Comparison of ENCODE assay signal across 18 cellular contexts in the genomic region with DNA sequence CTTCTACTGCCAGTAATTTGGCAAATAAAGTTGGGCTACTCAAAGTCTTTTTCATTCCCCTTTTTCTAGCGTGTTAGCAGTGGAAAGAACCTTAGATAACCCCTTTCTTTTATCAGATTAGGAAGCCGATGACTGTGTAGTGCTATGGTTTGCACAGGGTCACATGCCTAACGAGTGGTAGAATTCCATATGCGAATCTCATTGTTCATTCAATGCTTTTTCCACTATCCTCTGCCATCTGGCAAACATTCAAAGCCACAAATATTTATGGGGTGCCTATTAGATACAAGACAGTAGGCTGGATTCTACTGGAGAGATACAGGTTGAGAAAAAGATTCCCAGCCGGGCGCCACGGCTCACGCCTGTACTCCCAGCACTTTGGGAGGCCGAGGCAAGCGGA. TPM values are rescaled to one million over a fixed set of nuclear protein-coding genes. Genes with fewer than 3 reads are reported as not detected.
A peak's percentile ranks its signal among the peaks of the same experiment; 100 is the strongest.
DNase-seq lines count a peak whose midpoint lies in the region; ATAC-seq, FAIRE-seq and TF ChIP-seq lines count a peak whose summit lies in the region.
"Had no signal": no experiment of that assay in that cellular context is flagged by ENCODE, and none has a peak within 500 bp of the region (broad histone marks: within the 10 kb centered on the region; RNA-seq: fewer than 3 reads in every experiment).

No MANE protein-coding gene starts in this region.

- H3K27me3 Mint-ChIP-seq in activated CD4-positive, alpha-beta T cell treated with anti-CD3 and anti-CD28 coated beads, Interleukin-2, amount 10 ng/mL, durations not matched to agents 7 days and 5 days, result peaks cover 25% of the 10 kb centered on the region

- no peaks in the 10 kb centered on the region for H3K36me3 Mint-ChIP-seq in activated CD4-positive, alpha-beta T cell treated with anti-CD3 and anti-CD28 coated beads, Interleukin-2, amount 10 ng/mL, durations not matched to agents 7 days and 5 days (ENCODE audit: low read depth)

- POLR2A ChIA-PET in K562 (lab: Yijun Ruan, JAX), result interaction anchor here (1.2 to 1.4 kb wide), 2 partner anchors 12 to 15 kb away, joined by 3 to 5 read pairs; a partner anchor contains a TSS
- POLR2A ChIA-PET in activated CD4-positive, alpha-beta T cell treated with anti-CD3 and anti-CD28 coated beads, Interleukin-2, amount 10 ng/mL, durations not matched to agents 7 days and 5 days (lab: Charles Lee), result no interaction called here

- no peaks in the 10 kb centered on the region for H3K36me3 ChIP-seq in MG63
- no peaks in the 10 kb centered on the region for H3K36me3 ChIP-seq in K562 (ENCODE audit: control insufficient read depth, insufficient read depth, low read length)
- H3K36me3 ChIP-seq in colonic mucosa, result no peaks in the 10 kb centered on the region
- H3K36me3 ChIP-seq: BE2C had no signal

- H3K27ac Mint-ChIP-seq in activated CD4-positive, alpha-beta T cell treated with anti-CD3 and anti-CD28 coated beads, Interleukin-2, amount 10 ng/mL, durations not matched to agents 7 days and 5 days, result no peak overlapping the region
- H3K27ac Mint-ChIP-seq: activated B cell treated with CpG ODN at 0.5 μM for 24 hours, endodermal cell had no signal

- H3K4me3 ChIP-seq in MG63 (no peak overlapping the region), K562 (no peak overlapping the region), colonic mucosa (no peak overlapping the region)

- no peaks in the 10 kb centered on the region for H3K4me1 ChIP-seq in K562 (replicated peaks in 1 of 2; ENCODE audit: control insufficient read depth in 2 of 2, insufficient read depth in 2 of 2, low read length in 2 of 2)
- H3K4me1 ChIP-seq in colonic mucosa, result no peaks in the 10 kb centered on the region
- H3K4me1 ChIP-seq: BE2C had no signal

- no peak for TF ChIP-seq CTCF in K562 (IDR thresholded peaks at IDR 0.05 in 2 of 3, conservative IDR thresholded peaks at IDR 0.05 in 1 of 3; ENCODE audit: insufficient read depth in 2 of 3, low read depth in 1 of 3, low read length in 3 of 3)
- TF ChIP-seq CTCF in colonic mucosa (IDR thresholded peaks at IDR 0.05), result no peak

- no peak overlapping the region for H3K27ac ChIP-seq in K562 (ENCODE audit: extremely low read depth, low read depth, low read length)
- no peak overlapping the region for H3K27ac ChIP-seq in colonic mucosa

- no peaks in the 10 kb centered on the region for H3K79me2 ChIP-seq in K562 (ENCODE audit: control insufficient read depth, insufficient read depth, low read length)

- H3K27me3 ChIP-seq in MG63 (no peaks in the 10 kb centered on the region), K562 (ENCODE audit: control insufficient read depth in 2 of 2, insufficient read depth in 2 of 2, low read length in 2 of 2) (peaks cover 4 to 15% of the 10 kb centered on the region in 2 experiments; a peak in 4 of 5 replicates), colonic mucosa (no peaks in the 10 kb centered on the region)
- H3K27me3 ChIP-seq: BE2C had no signal

- FAIRE-seq in K562 (lab: Jason Lieb, UNC), result no peak

- H3K9me1 ChIP-seq in K562 (ENCODE audit: control insufficient read depth, insufficient read depth, low read length), result no peaks in the 10 kb centered on the region

- H3K4me3 Mint-ChIP-seq in activated CD4-positive, alpha-beta T cell treated with anti-CD3 and anti-CD28 coated beads, Interleukin-2, amount 10 ng/mL, durations not matched to agents 7 days and 5 days, result no peak overlapping the region
- H3K4me3 Mint-ChIP-seq: activated B cell treated with CpG ODN at 0.5 μM for 24 hours, endodermal cell had no signal

- CTCF ChIA-PET in K562 (lab: Yijun Ruan, JAX; ENCODE audit: low intra/inter-chr PET ratio), result no interaction called here
- CTCF ChIA-PET in activated CD4-positive, alpha-beta T cell treated with anti-CD3 and anti-CD28 coated beads, Interleukin-2, amount 10 ng/mL, durations not matched to agents 7 days and 5 days (lab: Charles Lee), result interaction anchor here (1.0 kb wide), 1 partner anchor 11 kb away, joined by 4 read pairs; no protein-coding TSS in a partner anchor

- H3K4me1 Mint-ChIP-seq in activated CD4-positive, alpha-beta T cell treated with anti-CD3 and anti-CD28 coated beads, Interleukin-2, amount 10 ng/mL, durations not matched to agents 7 days and 5 days, result no peaks in the 10 kb centered on the region
- H3K4me1 Mint-ChIP-seq: activated B cell treated with CpG ODN at 0.5 μM for 24 hours had no signal

- TF ChIP-seq RAD21 in K562 (CRISPR knock-in tag; conservative IDR thresholded peaks at IDR 0.05 in 1 of 2, IDR thresholded peaks at IDR 0.05 in 1 of 2), result no peak

- in situ Hi-C loops in K562 (cut with MboI), result no loop called here

- H3K9ac ChIP-seq in K562 (ENCODE audit: insufficient read depth in 1 of 2, low read depth in 2 of 2, low read length in 2 of 2) (no peak overlapping the region), colonic mucosa (ENCODE audit: low read depth in 2 of 2, low read length in 2 of 2) (no peak overlapping the region)

- H2AFZ ChIP-seq in K562 (ENCODE audit: low read depth, low read length), result 0 out of 2 replicates have a peak overlapping the region, but pooled peaks have one; percentile 33

- 48% methylated on average over 10 of the region's 10 CpGs for WGBS in K562 (ENCODE audit: insufficient coverage, low coverage, missing lambda C conversion rate)

- DNase-seq in COLO829 (ENCODE audit: low spot score), result peak; percentile 98
- peak; percentile 15 for DNase-seq in MG63
- no peak for DNase-seq in K562 (ENCODE audit: extremely low read depth in 1 of 4, low spot score in 3 of 4)
- peak; percentile 37 for DNase-seq in kidney glomerular epithelial cell (lab: John Stamatoyannopoulos, UW)
- no peak for DNase-seq in activated CD4-positive, alpha-beta T cell treated with anti-CD3 and anti-CD28 coated beads, Interleukin-2, amount 10 ng/mL, durations not matched to agents 7 days and 5 days
- DNase-seq in cerebellar nuclear complex (lab: John Stamatoyannopoulos, UW), result no peak
- no peak for DNase-seq in left ventricle myocardium superior
- no peak for DNase-seq in colonic mucosa
- DNase-seq: activated B cell treated with CpG ODN at 0.5 μM for 24 hours; activated T-cell treated with anti-CD3 and anti-CD28 coated beads, Interleukin-2, amount 50 U/mL, for 1 hour; BE2C; endodermal cell; GDM1; mesendoderm; NCI-H1417; NCI-H69; Right ventricle myocardium superior; stimulated activated CD4-positive, alpha-beta T cell treated with anti-CD3 and anti-CD28 coated beads, Interleukin-1b, Interleukin-23, amount 100 ng/mL, for 48 hours had no signal

- H3K9me3 ChIP-seq in MG63 (no peaks in the 10 kb centered on the region), K562 (replicated peaks; ENCODE audit: control insufficient read depth, insufficient read depth, low read depth, low read length) (no peaks in the 10 kb centered on the region), colonic mucosa (no peaks in the 10 kb centered on the region)
- H3K9me3 ChIP-seq: BE2C had no signal

- H4K20me1 ChIP-seq in K562 (replicated peaks; ENCODE audit: control insufficient read depth, insufficient read depth, low read length), result no peaks in the 10 kb centered on the region

- TF ChIP-seq EP300 in K562 (IDR thresholded peaks at IDR 0.05; ENCODE audit: low read length), result no peak

- no peak for TF ChIP-seq POLR2A in K562 (conservative IDR thresholded peaks at IDR 0.05)

- ATAC-seq in K562, result no peak
- ATAC-seq in left ventricle myocardium superior, result no peak

- H3K9me3 Mint-ChIP-seq in activated CD4-positive, alpha-beta T cell treated with anti-CD3 and anti-CD28 coated beads, Interleukin-2, amount 10 ng/mL, durations not matched to agents 7 days and 5 days, result peaks cover 3% of the 10 kb centered on the region
- H3K9me3 Mint-ChIP-seq: activated B cell treated with CpG ODN at 0.5 μM for 24 hours had no signal

- no peak overlapping the region for H3K4me2 ChIP-seq in K562 (ENCODE audit: insufficient read depth, low read length)

- intact Hi-C loops in K562 (cut with micrococcal nuclease), result no loop called here
- intact Hi-C loops in left ventricle myocardium superior (cut with micrococcal nuclease), result no loop called here
- intact Hi-C loops in colonic mucosa (cut with DNase I), result no loop called here

- BruUV-seq in K562 (replicated peaks; lab: Mats Ljungman, UMichigan), result no TSS peak

RNA-seq across cellular contexts. Expression of a gene that starts 14.9 kb away (rescaled TPM):
- 10.5 and 17.8 TPM in 2 replicates for total RNA-seq in MG63 (2014; rRNA removed; shearing (Covaris generic); ENCODE audit: low replicate concordance)
- 21.5 and 24.6 TPM in 2 replicates for total RNA-seq in K562 (2011; cell fraction: chromatin; rRNA removed; ENCODE audit: low replicate concordance)
- total RNA-seq in K562 (2011; cell fraction: nucleolus; rRNA removed), result 27.5 and 31.9 TPM in 2 replicates
- total RNA-seq in K562 (2011; cell fraction: nucleoplasm; rRNA removed), result 26.3 and 27.0 TPM in 2 replicates
- total RNA-seq in K562 (2014; rRNA removed), result 32.1 and 33.1 TPM in 2 replicates
- 9.9 and 10.9 TPM in 2 replicates for total RNA-seq in K562 (2014; rRNA removed; fragmentation: Illumina TruSeq; extraction: Trizol)
- total RNA-seq in K562 (2015; rRNA removed; fragmentation: Illumina TruSeq; extraction: Trizol), result 14.1 and 14.6 TPM in 2 replicates
- total RNA-seq in K562 (2021), result 29.8 and 30.4 TPM in 2 replicates
- polyA plus RNA-seq in K562 (2011; rRNA removed), result 11.5 and 13.9 TPM in 2 replicates
- 9.5 and 16.6 TPM in 2 replicates for polyA plus RNA-seq in K562 (2011; cell fraction: cytosol; rRNA removed)
- polyA plus RNA-seq in K562 (2011; cell fraction: nucleus; rRNA removed), result 19.1 and 21.0 TPM in 2 replicates
- 18.7 and 22.8 TPM in 2 replicates for polyA plus RNA-seq in K562 (2012)
- 12.0 and 12.6 TPM in 2 replicates for polyA plus RNA-seq in K562 (2014; fragmentation: Illumina TruSeq; extraction: Trizol)
- 1 to 10 TPM; 2.4 to 2.5 TPM for polyA plus RNA-seq in K562 (2014; fragmentation: Nextera tagmentation; extraction: Ambion mirVana)
- polyA plus RNA-seq in K562 (2014; rRNA removed), result 25.0 and 25.7 TPM in 2 replicates
- polyA minus RNA-seq in K562 (2011; rRNA and poly(A)+ RNA removed), result 10.3 and 13.4 TPM in 2 replicates
- 12.1 and 13.3 TPM in 2 replicates for polyA minus RNA-seq in K562 (2011; cell fraction: cytosol; rRNA and poly(A)+ RNA removed)
- polyA minus RNA-seq in K562 (2011; cell fraction: nucleus; rRNA and poly(A)+ RNA removed), result 21.1 and 33.3 TPM in 2 replicates
- total RNA-seq in activated CD4-positive, alpha-beta T cell treated with anti-CD3 and anti-CD28 coated beads, Interleukin-2, amount 10 ng/mL, durations not matched to agents 7 days and 5 days, result 10 to 100 TPM; 20.3 to 24.9 TPM
- 15.9 TPM for total RNA-seq in left ventricle myocardium superior
- total RNA-seq in colonic mucosa, result 10 to 100 TPM; 19.6 to 20.1 TPM

RNA-seq across cellular contexts. Expression of a gene that starts 39.9 kb away (rescaled TPM):
- 7.6 and 15.3 TPM in 2 replicates for total RNA-seq in MG63 (2014; rRNA removed; shearing (Covaris generic); ENCODE audit: low replicate concordance)
- total RNA-seq in K562 (2011; cell fraction: chromatin; rRNA removed; ENCODE audit: low replicate concordance), result 22.3 and 22.5 TPM in 2 replicates
- total RNA-seq in K562 (2011; cell fraction: nucleolus; rRNA removed), result 18.4 and 20.3 TPM in 2 replicates
- 21.1 and 25.2 TPM in 2 replicates for total RNA-seq in K562 (2011; cell fraction: nucleoplasm; rRNA removed)
- total RNA-seq in K562 (2014; rRNA removed), result 8.7 and 9.7 TPM in 2 replicates
- total RNA-seq in K562 (2014; rRNA removed; fragmentation: Illumina TruSeq; extraction: Trizol), result 13.6 and 17.0 TPM in 2 replicates
- total RNA-seq in K562 (2015; rRNA removed; fragmentation: Illumina TruSeq; extraction: Trizol), result 14.1 and 17.1 TPM in 2 replicates
- 9.7 and 10.4 TPM in 2 replicates for total RNA-seq in K562 (2021)
- polyA plus RNA-seq in K562 (2011; rRNA removed), result 13.1 and 21.7 TPM in 2 replicates
- polyA plus RNA-seq in K562 (2011; cell fraction: cytosol; rRNA removed), result 10.9 and 14.9 TPM in 2 replicates
- 6.1 and 10.3 TPM in 2 replicates for polyA plus RNA-seq in K562 (2011; cell fraction: nucleus; rRNA removed)
- 12.3 and 24.7 TPM in 2 replicates for polyA plus RNA-seq in K562 (2012)
- 16.9 and 18.5 TPM in 2 replicates for polyA plus RNA-seq in K562 (2014; fragmentation: Illumina TruSeq; extraction: Trizol)
- 10 to 100 TPM; 15.6 to 19.8 TPM for polyA plus RNA-seq in K562 (2014; fragmentation: Nextera tagmentation; extraction: Ambion mirVana)
- 11.3 and 11.9 TPM in 2 replicates for polyA plus RNA-seq in K562 (2014; rRNA removed)
- 9.1 and 12.0 TPM in 2 replicates for polyA minus RNA-seq in K562 (2011; rRNA and poly(A)+ RNA removed)
- polyA minus RNA-seq in K562 (2011; cell fraction: cytosol; rRNA and poly(A)+ RNA removed), result 2.0 and 7.4 TPM in 2 replicates
- polyA minus RNA-seq in K562 (2011; cell fraction: nucleus; rRNA and poly(A)+ RNA removed), result 6.5 and 6.6 TPM in 2 replicates
- 10 to 100 TPM; 37.4 to 38.7 TPM for total RNA-seq in activated CD4-positive, alpha-beta T cell treated with anti-CD3 and anti-CD28 coated beads, Interleukin-2, amount 10 ng/mL, durations not matched to agents 7 days and 5 days
- total RNA-seq in left ventricle myocardium superior, result 3.4 TPM
- 1 to 10 TPM; 3.0 to 8.7 TPM for total RNA-seq in colonic mucosa

RNA-seq across cellular contexts. Expression of a gene that starts 51.0 kb away (rescaled TPM):
- total RNA-seq in MG63 (2014; rRNA removed; shearing (Covaris generic); ENCODE audit: low replicate concordance), result 23.8 and 27.7 TPM in 2 replicates
- total RNA-seq in K562 (2011; cell fraction: chromatin; rRNA removed; ENCODE audit: low replicate concordance), result 27.8 and 49.3 TPM in 2 replicates
- total RNA-seq in K562 (2011; cell fraction: nucleolus; rRNA removed), result 14.2 and 15.1 TPM in 2 replicates
- total RNA-seq in K562 (2011; cell fraction: nucleoplasm; rRNA removed), result 33.1 and 59.3 TPM in 2 replicates
- total RNA-seq in K562 (2014; rRNA removed) (13.5 and 14.7 TPM in 2 replicates), K562 (2014; rRNA removed; fragmentation: Illumina TruSeq; extraction: Trizol) (14.2 and 14.7 TPM in 2 replicates), K562 (2015; rRNA removed; fragmentation: Illumina TruSeq; extraction: Trizol) (11.5 and 12.9 TPM in 2 replicates), K562 (2021) (11.9 and 13.0 TPM in 2 replicates), left ventricle myocardium superior (6.4 TPM), colonic mucosa (10 to 100 TPM; 16.1 to 19.3 TPM)
- polyA plus RNA-seq in K562 (2011; rRNA removed) (11.4 and 16.2 TPM in 2 replicates), K562 (2014; fragmentation: Illumina TruSeq; extraction: Trizol) (10.5 and 10.8 TPM in 2 replicates), K562 (2014; fragmentation: Nextera tagmentation; extraction: Ambion mirVana) (1 to 10 TPM; 2.5 to 2.8 TPM), K562 (2014; rRNA removed) (12.1 and 12.3 TPM in 2 replicates)
- 7.9 and 8.7 TPM in 2 replicates for polyA plus RNA-seq in K562 (2011; cell fraction: cytosol; rRNA removed)
- polyA plus RNA-seq in K562 (2011; cell fraction: nucleus; rRNA removed), result 11.6 and 12.0 TPM in 2 replicates
- polyA plus RNA-seq in K562 (2012), result 7.4 and 9.2 TPM in 2 replicates
- polyA minus RNA-seq in K562 (2011; rRNA and poly(A)+ RNA removed), result 21.1 and 24.9 TPM in 2 replicates
- polyA minus RNA-seq in K562 (2011; cell fraction: cytosol; rRNA and poly(A)+ RNA removed), result 6.6 and 8.4 TPM in 2 replicates
- 12.9 and 19.1 TPM in 2 replicates for polyA minus RNA-seq in K562 (2011; cell fraction: nucleus; rRNA and poly(A)+ RNA removed)
- 10 to 100 TPM; 17.9 to 18.4 TPM for total RNA-seq in activated CD4-positive, alpha-beta T cell treated with anti-CD3 and anti-CD28 coated beads, Interleukin-2, amount 10 ng/mL, durations not matched to agents 7 days and 5 days

Comparison
In these comparisons a context has a peak if more than half of its experiments do, and no peak if none do; other contexts are left out.
1. DNase-seq: peak in COLO829 (single experiment), MG63 (single experiment) and kidney glomerular epithelial cell (single experiment); none in K562 (0 of 4), activated CD4-positive, alpha-beta T cell treated with anti-CD3 and anti-CD28 coated beads, Interleukin-2, amount 10 ng/mL, durations not matched to agents 7 days and 5 days (single experiment), cerebellar nuclear complex (0 of 2), left ventricle myocardium superior (single experiment) and colonic mucosa (single experiment).